11 cellular contexts compared by ENCODE assay signal in the genomic region with DNA sequence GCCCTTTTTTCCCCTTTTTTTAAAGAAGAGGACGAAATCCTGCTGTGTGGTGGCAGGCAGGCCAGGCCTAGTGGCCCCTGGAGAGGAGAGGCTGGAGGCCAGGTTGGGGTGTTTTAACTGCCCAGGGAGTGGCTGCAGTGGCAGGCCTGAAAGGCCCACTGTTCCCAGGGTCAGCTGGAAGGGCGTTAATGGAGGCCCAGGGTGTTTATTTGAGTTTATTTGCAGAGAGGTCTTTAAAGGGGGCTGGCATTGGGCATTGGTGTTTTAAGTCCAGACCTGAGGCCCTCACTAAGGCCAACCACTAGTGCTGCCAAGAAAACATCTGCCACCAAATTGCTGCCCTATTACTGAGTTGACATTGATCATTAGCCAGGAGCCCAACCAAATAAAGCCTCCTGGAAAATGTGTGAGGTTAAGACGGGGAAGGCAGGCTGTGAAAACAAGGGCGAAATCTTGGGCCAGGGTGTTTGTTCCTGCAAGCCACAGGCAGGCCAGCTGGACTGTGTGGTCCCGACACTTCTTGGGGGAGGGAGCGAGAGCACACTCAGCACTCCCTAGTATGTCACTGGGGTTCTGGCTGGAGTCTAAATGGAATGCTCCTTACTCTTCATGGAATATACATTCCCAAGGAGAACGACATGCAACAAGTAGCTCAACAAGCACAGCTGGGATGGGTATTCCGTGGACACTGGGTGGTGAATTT. TPM values are rescaled to one million over a fixed set of nuclear protein-coding genes. Genes with fewer than 3 reads are reported as not detected.
DNase-seq lines count a peak whose midpoint lies in the region; ATAC-seq and TF ChIP-seq lines count a peak whose summit lies in the region.
"Had no signal": no experiment of that assay in that cellular context is flagged by ENCODE, and none has a peak within 500 bp of the region (broad histone marks: within the 10 kb centered on the region; RNA-seq: fewer than 3 reads in every experiment).

No MANE protein-coding gene starts in this region.

- no peak overlapping the region for H2AFZ ChIP-seq in trophoblast cell (ENCODE audit: insufficient read depth, low read length, poor library complexity)

- DNase-seq in MCF 10A (ENCODE audit: unreplicated experiment) (no peak), breast epithelium (ENCODE audit: low spot score in 2 of 2) (no peak), endodermal cell (no peak), uterus (no peak), SIG-M5 (lab: John Stamatoyannopoulos, UW) (no peak), trophoblast cell (no peak)
- DNase-seq in naive thymus-derived CD4-positive, alpha-beta T cell: no peak
- DNase-seq in NK-92 treated with Interleukin-12 subunit alpha and Interleukin-12 subunit beta, amount 100 ng/mL, for 24 hours (lab: John Stamatoyannopoulos, UW): no peak
- DNase-seq: foreskin melanocyte, NCI-H1417 treated with DMSO at 0.1 percent for 48 hours, nephron progenitor cell had no signal

- TF ChIP-seq POLR2A in breast epithelium (IDR thresholded peaks at IDR 0.05) (no peak), uterus (IDR thresholded peaks at IDR 0.05) (no peak)

- H4K91ac ChIP-seq in trophoblast cell (ENCODE audit: low read depth, low read length): no peak overlapping the region

- TF ChIP-seq CTCF in MCF 10A (IDR thresholded peaks at IDR 0.05; ENCODE audit: unreplicated experiment) (no peak), breast epithelium (IDR thresholded peaks at IDR 0.05) (no peak), endodermal cell (conservative IDR thresholded peaks at IDR 0.05) (no peak), uterus (IDR thresholded peaks at IDR 0.05) (no peak)

- H3K27ac Mint-ChIP-seq in MCF 10A (ENCODE audit: low read depth, unreplicated experiment): peak overlapping the region; percentile 12
- peak overlapping the region; percentile 83 for H3K27ac Mint-ChIP-seq in endodermal cell
- peak overlapping the region in 8 of 9 donors; percentile 2 to 96 (median 74) for H3K27ac Mint-ChIP-seq in naive thymus-derived CD4-positive, alpha-beta T cell
- H3K27ac Mint-ChIP-seq: nephron progenitor cell had no signal

- H3K36me3 Mint-ChIP-seq in MCF 10A (ENCODE audit: insufficient read depth, unreplicated experiment): peaks cover 32% of the 10 kb centered on the region
- no peaks in the 10 kb centered on the region for H3K36me3 Mint-ChIP-seq in endodermal cell (ENCODE audit: low read depth)
- peaks cover 0 to 11% (median 2%) of the 10 kb centered on the region in 5 donors for H3K36me3 Mint-ChIP-seq in naive thymus-derived CD4-positive, alpha-beta T cell

- no peaks in the 10 kb centered on the region for H3K27me3 ChIP-seq in breast epithelium
- no peaks in the 10 kb centered on the region for H3K27me3 ChIP-seq in endodermal cell (ENCODE audit: control insufficient read depth, insufficient read depth, low read length, poor library complexity, severe bottlenecking)
- no peaks in the 10 kb centered on the region for H3K27me3 ChIP-seq in naive thymus-derived CD4-positive, alpha-beta T cell (ENCODE audit: control insufficient read depth in 2 of 2, insufficient read depth in 2 of 2, low read length in 2 of 2)
- H3K27me3 ChIP-seq in uterus: no peaks in the 10 kb centered on the region
- no peaks in the 10 kb centered on the region for H3K27me3 ChIP-seq in trophoblast cell (ENCODE audit: insufficient read depth, low read length)

- no peak overlapping the region for H4K12ac ChIP-seq in trophoblast cell (ENCODE audit: low read depth, low read length)

- no peak overlapping the region for H3K14ac ChIP-seq in trophoblast cell (ENCODE audit: low read length)

- no TSS peak for BruUV-seq in MCF 10A (replicated peaks; lab: Mats Ljungman, UMichigan)

- H3K4me3 ChIP-seq in breast epithelium (no peak overlapping the region), endodermal cell (ENCODE audit: low read length) (no peak overlapping the region), uterus (no peak overlapping the region), trophoblast cell (ENCODE audit: low read depth, low read length) (no peak overlapping the region)
- no peak overlapping the region for H3K4me3 ChIP-seq in naive thymus-derived CD4-positive, alpha-beta T cell (ENCODE audit: low read length)

- no peak overlapping the region for H3K4ac ChIP-seq in trophoblast cell (ENCODE audit: low read depth, low read length)

- CTCF ChIA-PET in MCF 10A (lab: Yijun Ruan, JAX): interaction anchor here (0.6 to 4.6 kb wide), 11 partner anchors 10 to 1586 kb away, joined by 3 to 32 read pairs (median 3); partner anchors contain the start of gene PPP2CA
- CTCF ChIA-PET in naive thymus-derived CD4-positive, alpha-beta T cell (lab: Charles Lee): interaction anchor here (0.6 to 1.6 kb wide), 2 partner anchors 57 to 344 kb away, joined by 3 to 4 read pairs; no protein-coding TSS in a partner anchor

- H3K4me1 ChIP-seq in breast epithelium (peaks cover 0 to 10% of the 10 kb centered on the region in 2 donors), endodermal cell (ENCODE audit: control insufficient read depth, insufficient read depth, low read length) (peaks cover 37% of the 10 kb centered on the region), uterus (peaks cover 0 to 4% of the 10 kb centered on the region in 2 donors), trophoblast cell (ENCODE audit: control insufficient read depth in 1 of 2, insufficient read depth in 2 of 2, low read length in 2 of 2) (peaks cover 5% of the 10 kb centered on the region in 2 experiments)
- peaks cover 57 to 71% of the 10 kb centered on the region in 2 donors for H3K4me1 ChIP-seq in naive thymus-derived CD4-positive, alpha-beta T cell (ENCODE audit: control insufficient read depth in 2 of 2, insufficient read depth in 2 of 2, low read length in 2 of 2)

- H3K27ac ChIP-seq in breast epithelium: peak overlapping the region in 1 of 2 donors; percentile 48
- H3K27ac ChIP-seq in endodermal cell (ENCODE audit: low read depth, low read length): no peak overlapping the region
- peak overlapping the region; percentile 30 for H3K27ac ChIP-seq in naive thymus-derived CD4-positive, alpha-beta T cell (ENCODE audit: low read depth, low read length)
- H3K27ac ChIP-seq in uterus: peak overlapping the region; percentile 9 to 34
- H3K27ac ChIP-seq in trophoblast cell (ENCODE audit: low read depth, low read length): no peak overlapping the region

- H2BK5ac ChIP-seq in trophoblast cell (ENCODE audit: low read depth, low read length, poor library complexity): no peak overlapping the region

- no peak overlapping the region for H4K8ac ChIP-seq in trophoblast cell (ENCODE audit: low read depth, low read length)

- POLR2A ChIA-PET in MCF 10A (lab: Yijun Ruan, JAX): interaction anchor here (0.9 to 1.6 kb wide), 6 partner anchors 15 to 160 kb away, joined by 3 to 6 read pairs (median 4); partner anchors contain the start of gene CDKN2AIPNL
- POLR2A ChIA-PET in naive thymus-derived CD4-positive, alpha-beta T cell (lab: Charles Lee): interaction anchor here (0.6 to 1.0 kb wide), 3 partner anchors 24 to 159 kb away, joined by 3 to 5 read pairs (median 3); partner anchors contain the start of gene UBE2B

- no peak overlapping the region for H2BK12ac ChIP-seq in trophoblast cell (ENCODE audit: low read length)

- H3K9me3 Mint-ChIP-seq in MCF 10A (ENCODE audit: unreplicated experiment) (no peaks in the 10 kb centered on the region), endodermal cell (no peaks in the 10 kb centered on the region)
- no peaks in the 10 kb centered on the region for H3K9me3 Mint-ChIP-seq in naive thymus-derived CD4-positive, alpha-beta T cell
- H3K9me3 Mint-ChIP-seq: nephron progenitor cell had no signal

- no peaks in the 10 kb centered on the region for H3K36me3 ChIP-seq in breast epithelium
- H3K36me3 ChIP-seq in endodermal cell (ENCODE audit: control insufficient read depth, insufficient read depth, low read length): no peaks in the 10 kb centered on the region
- peaks cover 0 to 27% (median 0%) of the 10 kb centered on the region in 3 experiments for H3K36me3 ChIP-seq in naive thymus-derived CD4-positive, alpha-beta T cell (ENCODE audit: control insufficient read depth in 2 of 3, insufficient read depth in 3 of 3, low read length in 3 of 3)
- H3K36me3 ChIP-seq in uterus: no peaks in the 10 kb centered on the region
- H3K36me3 ChIP-seq in trophoblast cell (ENCODE audit: control insufficient read depth in 1 of 2, insufficient read depth in 2 of 2, low read length in 2 of 2): no peaks in the 10 kb centered on the region

- no peak overlapping the region for H3K23ac ChIP-seq in trophoblast cell (ENCODE audit: low read length)

- H3K18ac ChIP-seq in trophoblast cell (ENCODE audit: low read length): no peak overlapping the region

- H3K4me2 ChIP-seq in trophoblast cell (ENCODE audit: low read length): no peak overlapping the region

- WGBS in endodermal cell (ENCODE audit: insufficient coverage in 1 of 2, insufficient read length in 1 of 2), 2 experiments: 80 to 89% methylated on average over 3 to 8 of the region's 8 CpGs
- WGBS in trophoblast cell (ENCODE audit: extremely low coverage, insufficient coverage, insufficient read length): no CpG with 5 or more reads among the region's 8 CpGs

- H2BK120ac ChIP-seq in trophoblast cell (ENCODE audit: insufficient read depth, low read length, poor library complexity): no peak overlapping the region

- H3K9ac ChIP-seq in endodermal cell (ENCODE audit: extremely low read depth, low read length, poor library complexity, severe bottlenecking): no peak overlapping the region
- H3K9ac ChIP-seq in trophoblast cell (ENCODE audit: low read length): no peak overlapping the region

- no peaks in the 10 kb centered on the region for H3K9me3 ChIP-seq in breast epithelium
- no peaks in the 10 kb centered on the region for H3K9me3 ChIP-seq in endodermal cell (ENCODE audit: control insufficient read depth, low read length)
- H3K9me3 ChIP-seq in naive thymus-derived CD4-positive, alpha-beta T cell (ENCODE audit: control insufficient read depth in 2 of 3, low read length in 3 of 3): no peaks in the 10 kb centered on the region
- no peaks in the 10 kb centered on the region for H3K9me3 ChIP-seq in uterus
- H3K9me3 ChIP-seq in trophoblast cell (ENCODE audit: insufficient read depth, low read depth, low read length): no peaks in the 10 kb centered on the region

- H3K4me3 Mint-ChIP-seq in MCF 10A (ENCODE audit: unreplicated experiment): peak overlapping the region; percentile 91
- H3K4me3 Mint-ChIP-seq in endodermal cell: no peak overlapping the region
- peak overlapping the region in 9 of 10 donors; percentile 19 to 100 (median 97) for H3K4me3 Mint-ChIP-seq in naive thymus-derived CD4-positive, alpha-beta T cell
- H3K4me3 Mint-ChIP-seq: nephron progenitor cell had no signal

- H2AK5ac ChIP-seq in trophoblast cell (ENCODE audit: low read length): no peak overlapping the region

- H3K79me1 ChIP-seq in trophoblast cell (ENCODE audit: low read length): peaks cover 20% of the 10 kb centered on the region

- no peaks in the 10 kb centered on the region for H3K27me3 Mint-ChIP-seq in MCF 10A (ENCODE audit: insufficient read depth, unreplicated experiment)
- H3K27me3 Mint-ChIP-seq in endodermal cell (ENCODE audit: insufficient read depth): no peaks in the 10 kb centered on the region
- H3K27me3 Mint-ChIP-seq in naive thymus-derived CD4-positive, alpha-beta T cell: no peaks in the 10 kb centered on the region

- intact Hi-C loops in MCF 10A (cut with micrococcal nuclease) (no loop called here), breast epithelium (cut with DNase I; ENCODE audit: low total_unique reads) (no loop called here), uterus (cut with DNase I; ENCODE audit: low total_unique reads) (no loop called here)
- intact Hi-C loops in naive thymus-derived CD4-positive, alpha-beta T cell (cut with micrococcal nuclease): no loop called here

- H3K79me2 ChIP-seq in trophoblast cell (ENCODE audit: control insufficient read depth, insufficient read depth, low read length, poor library complexity): peaks cover 10% of the 10 kb centered on the region

- H3K4me1 Mint-ChIP-seq in MCF 10A (ENCODE audit: insufficient read depth, unreplicated experiment) (peaks cover 55% of the 10 kb centered on the region), endodermal cell (peaks cover 65% of the 10 kb centered on the region)
- peaks cover 44 to 78% (median 72%) of the 10 kb centered on the region in 7 donors for H3K4me1 Mint-ChIP-seq in naive thymus-derived CD4-positive, alpha-beta T cell

- no peak for ATAC-seq in naive thymus-derived CD4-positive, alpha-beta T cell

RNA-seq across cellular contexts. Expression of gene JADE2, which starts 5.1 kb away (rescaled TPM):
- total RNA-seq in MCF 10A (2022) (104 and 138 TPM in 2 replicates), breast epithelium (10 to 100 TPM; 39.0 to 66.0 (median 61.4) TPM), endodermal cell (10 to 100 TPM; 33.9 to 51.9 TPM), uterus (10 to 100 TPM; 15.8 to 95.8 (median 16.7) TPM)
- polyA plus RNA-seq in endodermal cell (2013, experiment 1 of 2): 4.3 TPM
- polyA plus RNA-seq in endodermal cell (2013, experiment 2 of 2): 4.5 TPM
- total RNA-seq in naive thymus-derived CD4-positive, alpha-beta T cell: 100 to 1,000 TPM in 4 of 5 experiments, 10 to 100 TPM in 1; 99.0 to 271 (median 153) TPM
- 10 to 100 TPM; 29.8 to 55.7 TPM for polyA plus RNA-seq in naive thymus-derived CD4-positive, alpha-beta T cell
- 3.8 TPM in 2 replicates for polyA plus RNA-seq in trophoblast cell (2013)

Comparison
In these comparisons a context has a peak if more than half of its experiments do, and no peak if none do; other contexts are left out.
1. H3K27ac Mint-ChIP-seq: peak in every context shown above with its lines; median percentile 83 in endodermal cell; 74 in naive thymus-derived CD4-positive, alpha-beta T cell; 12 in MCF 10A.
2. H3K27ac ChIP-seq: peak in naive thymus-derived CD4-positive, alpha-beta T cell (single experiment) and uterus (2 of 2); none in endodermal cell (single experiment) and trophoblast cell (single experiment).